25 cellular contexts compared by ENCODE assay signal in genomic region chr9:87718852-87719612, GRCh38. TPM values are rescaled to one million over a fixed set of nuclear protein-coding genes. Genes with fewer than 3 reads are reported as not detected.
DNase-seq lines count a peak whose midpoint lies in the region; ATAC-seq, FAIRE-seq and TF ChIP-seq lines count a peak whose summit lies in the region.
"Had no signal": no experiment of that assay in that cellular context is flagged by ENCODE, and none has a peak within 500 bp of the region (broad histone marks: within the 10 kb centered on the region; RNA-seq: fewer than 3 reads in every experiment).

No MANE protein-coding gene starts in this region.

- no TSS peak for BruUV-seq in GM12878 (replicated peaks; lab: Mats Ljungman, UMichigan)

- H3K9ac ChIP-seq in GM12878 (ENCODE audit: control insufficient read depth, insufficient read depth, low read length) = no peak overlapping the region

- in situ Hi-C loops in GM12878 (cut with MboI) = no loop called here

- H3K79me2 ChIP-seq in GM12878 (ENCODE audit: control insufficient read depth, insufficient read depth, low read length) = no peaks in the 10 kb centered on the region

- no peaks in the 10 kb centered on the region for H4K20me1 ChIP-seq in GM12878 (ENCODE audit: control insufficient read depth, insufficient read depth)

- ATAC-seq in GM12878 (no peak), lower lobe of right lung (peak; percentile 28 to 34), HG02981 (IDR thresholded peaks at IDR 0.05; ENCODE audit: unreplicated experiment) (no peak), Right ventricle myocardium superior (ENCODE audit: poor library complexity) (no peak)

- H3K4me1 ChIP-seq in GM12878 (ENCODE audit: control insufficient read depth, insufficient read depth, low read length) (no peaks in the 10 kb centered on the region), lower lobe of right lung (peaks cover 11% of the 10 kb centered on the region)
- H3K4me1 ChIP-seq: BE2C had no signal

- SMC1A ChIA-PET in GM12878 (lab: Charles Lee; ENCODE audit: uncharacterized antibody, unreplicated experiment) = no interaction called here

- CTCF ChIA-PET in GM12878 (lab: Yijun Ruan, JAX) = no interaction called here

- intact Hi-C loops in GM12878 (cut with micrococcal nuclease; ENCODE audit: unreplicated experiment) = no loop called here
- intact Hi-C loops in lower lobe of right lung (cut with DNase I) = no loop called here
- intact Hi-C loops in Right ventricle myocardium superior (cut with DNase I) = no loop called here

- H3K36me3 ChIP-seq in GM12878 (ENCODE audit: control insufficient read depth in 2 of 2, insufficient read depth in 2 of 2, low read length in 1 of 2) (no peaks in the 10 kb centered on the region), lower lobe of right lung (no peaks in the 10 kb centered on the region)
- H3K36me3 ChIP-seq: BE2C had no signal

- H3K27ac ChIP-seq in GM12878 (ENCODE audit: control insufficient read depth, insufficient read depth) = no peak overlapping the region
- H3K27ac ChIP-seq in lower lobe of right lung = no peak overlapping the region
- H3K27ac ChIP-seq: HL-60 had no signal

- H2AFZ ChIP-seq in GM12878 (ENCODE audit: control insufficient read depth, low read depth, low read length) = no peak overlapping the region

- peak; percentile 71 for DNase-seq in CD1c-positive myeloid dendritic cell (ENCODE audit: extremely low spot score)
- no peak for DNase-seq in GM12878 (ENCODE audit: low read depth, low spot score)
- peak; percentile 36 for DNase-seq in fibroblast of pulmonary artery (ENCODE audit: low read depth)
- no peak for DNase-seq in lower lobe of right lung
- DNase-seq in DMS153 treated with DMSO at 0.1 percent for 48 hours (lab: John Stamatoyannopoulos, UW; ENCODE audit: unreplicated experiment) = no peak
- DNase-seq in Right ventricle myocardium superior = no peak
- no peak for DNase-seq in NCI-H82 (lab: John Stamatoyannopoulos, UW)
- DNase-seq: 8988T, ACHN, BE2C, Calu3, DND-41, H9, Kasumi-1, NCI-H1105 treated with DMSO at 0.1 percent for 48 hours, NCI-H146, NCI-H1930, NCI-H2107, NCI-H524, NCI-H774, RPMI8226, SHP77 had no signal

- no peak for TF ChIP-seq POLR2A in GM12878 (IDR thresholded peaks at IDR 0.05; ENCODE audit: low read depth, low read length)

- WGBS in GM12878 (ENCODE audit: insufficient coverage, insufficient replicate concordance, low lambda C conversion rate, missing lambda C conversion rate) = 30% methylated on average over 6 of the region's 6 CpGs

- FAIRE-seq in GM12878 (lab: Jason Lieb, UNC) = no peak
- FAIRE-seq: GM19239 had no signal

- no peak for TF ChIP-seq RAD21 in GM12878 (IDR thresholded peaks at IDR 0.05; ENCODE audit: insufficient read depth, low read depth, low read length)

- no peak for TF ChIP-seq EP300 in GM12878 (IDR thresholded peaks at IDR 0.05; ENCODE audit: borderline replicate concordance in 1 of 2, control insufficient read depth in 1 of 2, low read depth in 2 of 2, low read length in 2 of 2)

- no peak overlapping the region for H3K4me3 ChIP-seq in GM12878
- no peak overlapping the region for H3K4me3 ChIP-seq in fibroblast of pulmonary artery (replicated peaks; ENCODE audit: low read depth, low read length)
- no peak overlapping the region for H3K4me3 ChIP-seq in lower lobe of right lung

- 0 out of 4 replicates have a peak, but pooled peaks cover 0 to 2% of the 10 kb centered on the region in 2 experiments for H3K27me3 ChIP-seq in GM12878 (replicated peaks in 1 of 2; ENCODE audit: control insufficient read depth in 2 of 2, insufficient read depth in 2 of 2, low read length in 1 of 2)
- H3K27me3 ChIP-seq in lower lobe of right lung (ENCODE audit: low read depth) = no peaks in the 10 kb centered on the region
- H3K27me3 ChIP-seq: BE2C had no signal

- RAD21 ChIA-PET in GM12878 (lab: Charles Lee; ENCODE audit: unreplicated experiment) = no interaction called here

- TF ChIP-seq CTCF in GM12878 (IDR thresholded peaks at IDR 0.05 in 2 of 3, conservative IDR thresholded peaks at IDR 0.05 in 1 of 3; ENCODE audit: control insufficient read depth in 2 of 3, extremely low read depth in 1 of 3, insufficient read depth in 1 of 3, low read depth in 3 of 3, low read length in 3 of 3) (no peak), fibroblast of pulmonary artery (IDR thresholded peaks at IDR 0.05; ENCODE audit: low read length, missing control alignments) (no peak), lower lobe of right lung (IDR thresholded peaks at IDR 0.05) (no peak)

- H3K9me3 ChIP-seq in GM12878 (replicated peaks; ENCODE audit: control insufficient read depth, insufficient read depth, low read length) = no peaks in the 10 kb centered on the region
- H3K9me3 ChIP-seq in lower lobe of right lung = no peaks in the 10 kb centered on the region
- H3K9me3 ChIP-seq: BE2C had no signal

- POLR2A ChIA-PET in GM12878 (lab: Charles Lee) = no interaction called here

- no peak overlapping the region for H3K4me2 ChIP-seq in GM12878 (ENCODE audit: control insufficient read depth, insufficient read depth)

TF ChIP-seq in GM12878, 131 proteins besides CTCF, POLR2A, EP300 and RAD21:
- TF ChIP-seq SPI1 (IDR thresholded peaks at IDR 0.05; ENCODE audit: borderline replicate concordance, insufficient read depth, low read depth, low read length) (peak; percentile 11; the same call in 1 of the 2 replicates), IRF5 (IDR thresholded peaks at IDR 0.05; ENCODE audit: borderline replicate concordance) (no peak)
TF ChIP-seq in GM12878: peak in this region for 1.

RNA-seq across cellular contexts. Expression of gene CTSL, which starts 6.9 kb away (rescaled TPM):
- 0.33 TPM in 1 of 2 replicates, not detected in the other for total RNA-seq in GM12878 (2013; cell fraction: nucleolus; rRNA removed)
- not detected in 2 replicates for total RNA-seq in GM12878 (2014; rRNA removed)
- not detected in 2 replicates for total RNA-seq in GM12878 (2014; rRNA removed; fragmentation: Illumina TruSeq; extraction: Trizol)
- total RNA-seq in GM12878 (2021) = 0.72 TPM in 1 of 2 replicates, not detected in the other
- not detected for polyA plus RNA-seq in GM12878 (2011; ENCODE audit: low read depth)
- not detected in 2 replicates for polyA plus RNA-seq in GM12878 (2011; rRNA removed)
- not detected in 2 replicates for polyA plus RNA-seq in GM12878 (2011; cell fraction: cytosol; rRNA removed)
- not detected in 2 replicates for polyA plus RNA-seq in GM12878 (2011; cell fraction: nucleus; rRNA removed)
- not detected in 2 replicates for polyA plus RNA-seq in GM12878 (2012)
- polyA plus RNA-seq in GM12878 (2014; fragmentation: Illumina TruSeq; extraction: Trizol) = not detected in 2 replicates
- not detected for polyA plus RNA-seq in GM12878 (2014; fragmentation: Nextera tagmentation; extraction: Ambion mirVana)
- polyA plus RNA-seq in GM12878 (2014; rRNA removed) = not detected in 2 replicates
- under 1 TPM in 1 of 2 experiments, not detected in 1; 0.24 TPM for polyA plus RNA-seq in GM12878 (2016; fragmentation: Nextera tagmentation; extraction: Ambion mirVana)
- not detected in 2 replicates for polyA minus RNA-seq in GM12878 (2011; rRNA and poly(A)+ RNA removed)
- 1.2 and 1.7 TPM in 2 replicates for polyA minus RNA-seq in GM12878 (2011; cell fraction: cytosol; rRNA and poly(A)+ RNA removed)
- 0.29 TPM in 1 of 2 replicates, not detected in the other for polyA minus RNA-seq in GM12878 (2011; cell fraction: nucleus; rRNA and poly(A)+ RNA removed)
- 208 TPM for total RNA-seq in lower lobe of right lung
- total RNA-seq in Right ventricle myocardium superior = 142 TPM

Comparison
In these comparisons a context has a peak if more than half of its experiments do, and no peak if none do; other contexts are left out.
1. DNase-seq: peak in CD1c-positive myeloid dendritic cell (single experiment) and fibroblast of pulmonary artery (single experiment); none in GM12878 (single experiment), lower lobe of right lung (single experiment), DMS153 treated with DMSO at 0.1 percent for 48 hours (single experiment), Right ventricle myocardium superior (single experiment) and NCI-H82 (single experiment).
2. ATAC-seq: peak in lower lobe of right lung (2 of 2); none in GM12878 (single experiment), HG02981 (single experiment) and Right ventricle myocardium superior (single experiment).
3. RNA of gene CTSL, which starts 6.9 kb away (total RNA-seq): 208 TPM in lower lobe of right lung (single experiment) and 142 TPM in Right ventricle myocardium superior (single experiment); 0.33 to 0.72 TPM in GM12878; every median in the first group is over 10 times any median in the second.